Comparison of ENCODE assay signal across 9 cellular contexts in the genomic region with DNA sequence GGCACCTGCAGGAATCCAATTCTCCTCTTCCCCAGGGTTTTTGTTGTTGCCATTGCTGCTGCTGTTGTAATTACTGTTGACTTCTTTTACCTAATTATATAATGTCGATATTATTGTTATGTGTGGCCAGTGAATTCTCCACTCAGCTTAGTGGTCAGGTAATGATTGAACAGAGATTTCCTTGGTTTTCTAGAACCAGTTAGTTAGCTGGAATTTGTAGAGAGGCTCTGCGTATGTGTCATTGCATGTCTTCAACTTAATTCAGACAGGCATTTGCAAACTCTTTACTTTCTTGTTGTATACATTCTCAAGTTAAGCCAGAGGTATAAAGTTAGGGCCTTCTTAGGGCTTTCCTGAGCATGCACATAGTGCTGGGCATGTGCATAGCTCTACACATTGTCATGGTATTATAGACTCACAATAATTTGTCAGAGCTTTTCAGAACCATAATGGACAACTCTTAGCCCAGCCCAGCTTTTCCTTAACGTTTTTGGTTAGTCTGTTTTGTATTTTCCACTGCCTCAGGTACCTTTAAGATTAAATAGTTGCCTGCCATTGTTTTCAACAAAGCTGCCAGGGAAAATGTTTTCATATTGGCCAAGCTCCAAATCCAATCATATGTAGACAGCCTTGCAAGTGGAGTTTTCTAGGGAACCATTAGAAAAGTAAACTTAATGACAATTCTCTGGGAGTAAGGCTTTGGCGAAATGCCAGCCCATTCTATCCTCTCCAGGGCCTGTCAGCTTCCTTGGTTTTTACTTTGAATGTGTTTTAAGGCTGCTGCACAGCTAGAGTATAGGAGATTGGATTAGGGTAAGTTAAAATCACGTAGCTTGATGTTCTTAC.
DNase-seq lines count a peak whose midpoint lies in the region; ATAC-seq and TF ChIP-seq lines count a peak whose summit lies in the region.
"Had no signal": no experiment of that assay in that cellular context is flagged by ENCODE, and none has a peak within 500 bp of the region (broad histone marks: within the 10 kb centered on the region; RNA-seq: fewer than 3 reads in every experiment).

No MANE protein-coding gene starts in this region.

- H3K27ac ChIP-seq in CD4-positive, CD25-positive, alpha-beta regulatory T cell (ENCODE audit: insufficient read depth, low read length, poor library complexity, severe bottlenecking) = no peak overlapping the region
- H3K27ac ChIP-seq in VCaP = peak overlapping the region; percentile 66
- H3K27ac ChIP-seq: esophagus squamous epithelium had no signal

- no peak for ATAC-seq in CD4-positive, CD25-positive, alpha-beta regulatory T cell (ENCODE audit: low read depth in 2 of 2)
- ATAC-seq in left lobe of liver (peak; percentile 29), HG02970 (IDR thresholded peaks at IDR 0.05; ENCODE audit: low FRiP score, unreplicated experiment) (no peak)

- H3K36me3 ChIP-seq in CD4-positive, CD25-positive, alpha-beta regulatory T cell (ENCODE audit: control insufficient read depth, insufficient read depth, low read length) = peaks cover 14% of the 10 kb centered on the region

- peaks cover 7% of the 10 kb centered on the region for H3K36me3 Mint-ChIP-seq in CD4-positive, CD25-positive, alpha-beta regulatory T cell

- peaks cover 4% of the 10 kb centered on the region for H3K4me1 ChIP-seq in CD4-positive, CD25-positive, alpha-beta regulatory T cell (ENCODE audit: control insufficient read depth, insufficient read depth, low read length, poor library complexity, severe bottlenecking)

- DNase-seq in CD4-positive, CD25-positive, alpha-beta regulatory T cell = no peak
- DNase-seq in HS-27A (ENCODE audit: low read depth) (peak; percentile 9), left lobe of liver (ENCODE audit: low spot score) (no peak), SW480 (ENCODE audit: low spot score) (no peak), hepatic stellate cell (ENCODE audit: low spot score) (no peak)
- no peak for DNase-seq in stimulated activated naive CD4-positive, alpha-beta T cell treated with Interleukin-2 at 50 U/mL for 16 hours (lab: John Stamatoyannopoulos, UW)
- DNase-seq: esophagus squamous epithelium had no signal

- no peaks in the 10 kb centered on the region for H3K9me3 ChIP-seq in CD4-positive, CD25-positive, alpha-beta regulatory T cell (ENCODE audit: control insufficient read depth in 2 of 2, low read length in 2 of 2)
- H3K9me3 ChIP-seq: esophagus squamous epithelium had no signal

- no peak for TF ChIP-seq CTCF in VCaP (conservative IDR thresholded peaks at IDR 0.05)

- H3K27me3 Mint-ChIP-seq in CD4-positive, CD25-positive, alpha-beta regulatory T cell = no peaks in the 10 kb centered on the region

- H3K9me3 Mint-ChIP-seq in CD4-positive, CD25-positive, alpha-beta regulatory T cell = no peaks in the 10 kb centered on the region

- H3K4me1 Mint-ChIP-seq in CD4-positive, CD25-positive, alpha-beta regulatory T cell = peaks cover 23 to 58% (median 44%) of the 10 kb centered on the region in 4 donors

- no peak overlapping the region for H3K4me3 ChIP-seq in CD4-positive, CD25-positive, alpha-beta regulatory T cell (ENCODE audit: low read depth, low read length)
- H3K4me3 ChIP-seq: esophagus squamous epithelium had no signal

- H3K27ac Mint-ChIP-seq in CD4-positive, CD25-positive, alpha-beta regulatory T cell = peak overlapping the region; percentile 50 to 72 (median 51)

- no peaks in the 10 kb centered on the region for H3K27me3 ChIP-seq in CD4-positive, CD25-positive, alpha-beta regulatory T cell (ENCODE audit: control insufficient read depth, insufficient read depth, low read length)
- H3K27me3 ChIP-seq: esophagus squamous epithelium had no signal

- peak overlapping the region in 1 of 4 donors; percentile 21 for H3K4me3 Mint-ChIP-seq in CD4-positive, CD25-positive, alpha-beta regulatory T cell
